Comparison of ENCODE assay signal across 25 cellular contexts in the genomic region with DNA sequence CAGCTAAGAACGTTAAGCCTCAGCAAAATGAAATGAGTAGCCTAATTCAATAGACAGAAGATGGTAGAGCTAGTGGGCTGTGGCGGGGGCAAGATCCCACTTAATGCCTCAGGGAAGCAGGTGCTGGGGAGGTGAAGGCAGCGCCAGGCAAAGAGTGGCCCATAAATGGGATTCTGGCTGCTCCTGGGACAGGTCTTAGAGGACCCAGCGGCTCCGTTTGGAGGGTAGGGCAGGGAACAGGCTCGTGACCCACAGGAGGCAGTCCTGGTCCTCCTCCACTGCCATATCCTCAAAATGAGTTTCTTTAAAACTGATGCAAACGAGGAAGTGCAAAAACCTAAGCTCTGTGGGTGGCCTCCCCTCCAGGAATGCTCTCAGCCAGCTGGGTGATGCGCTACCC. TPM values are rescaled to one million over a fixed set of nuclear protein-coding genes. Genes with fewer than 3 reads are reported as not detected.
A peak's percentile ranks its signal among the peaks of the same experiment; 100 is the strongest.
DNase-seq lines count a peak whose midpoint lies in the region; ATAC-seq and TF ChIP-seq lines count a peak whose summit lies in the region.
"Had no signal": no experiment of that assay in that cellular context is flagged by ENCODE, and none has a peak within 500 bp of the region (broad histone marks: within the 10 kb centered on the region; RNA-seq: fewer than 3 reads in every experiment).

No MANE protein-coding gene starts in this region.

- no peak overlapping the region for H3K4ac ChIP-seq in H9 (ENCODE audit: low read depth, low read length)

- no peaks in the 10 kb centered on the region; a peak in 1 of 7 replicates for H3K36me3 Mint-ChIP-seq in H9 (ENCODE audit: insufficient read depth in 1 of 3, low read depth in 3 of 3)
- H3K36me3 Mint-ChIP-seq: CD4-positive, alpha-beta memory T cell had no signal

- no peak overlapping the region for H3K4me3 Mint-ChIP-seq in H9
- H3K4me3 Mint-ChIP-seq: CD4-positive, alpha-beta memory T cell had no signal

- no peak overlapping the region for H4K8ac ChIP-seq in H9 (replicated peaks; ENCODE audit: insufficient read length, low read depth, low read length)

- no peak overlapping the region for H3T11ph ChIP-seq in H9 (ENCODE audit: low read length)

- H3K4me2 ChIP-seq in H9 (ENCODE audit: insufficient read depth, insufficient read length, low read length) (no peak overlapping the region), osteoblast (ENCODE audit: insufficient read depth, low read length) (no peak overlapping the region)
- H3K4me2 ChIP-seq: PC-9 had no signal

- H3K9me3 ChIP-seq in H9 (ENCODE audit: control insufficient read depth, low read depth, low read length) = no peaks in the 10 kb centered on the region
- H3K9me3 ChIP-seq in osteoblast (ENCODE audit: low read depth, low read length) = no peaks in the 10 kb centered on the region
- H3K9me3 ChIP-seq: SJSA1 had no signal

- no peaks in the 10 kb centered on the region for H3K9me3 Mint-ChIP-seq in H9
- H3K9me3 Mint-ChIP-seq: CD4-positive, alpha-beta memory T cell had no signal

- H4K5ac ChIP-seq in H9 (ENCODE audit: insufficient read length, low read depth, low read length) = no peak overlapping the region

- H3K23me2 ChIP-seq in H9 (ENCODE audit: insufficient read length, low read depth, low read length, poor library complexity, severe bottlenecking) = no peaks in the 10 kb centered on the region

- H2BK15ac ChIP-seq in H9 (ENCODE audit: low read depth, low read length) = no peak overlapping the region

- no peak for TF ChIP-seq CTCF in H9 (conservative IDR thresholded peaks at IDR 0.05)
- TF ChIP-seq CTCF in coronary artery (IDR thresholded peaks at IDR 0.05) = no peak
- TF ChIP-seq CTCF in osteoblast (IDR thresholded peaks at IDR 0.05; ENCODE audit: extremely low read depth, low read depth, low read length) = no peak

- H4K20me1 ChIP-seq in H9 (ENCODE audit: control insufficient read depth, insufficient read depth, insufficient read length) (no peaks in the 10 kb centered on the region), osteoblast (ENCODE audit: insufficient read depth, low read length) (no peaks in the 10 kb centered on the region)

- peaks cover 12% of the 10 kb centered on the region for H3K27me3 Mint-ChIP-seq in H9 (ENCODE audit: low read depth)

- H2BK5ac ChIP-seq in H9 (ENCODE audit: insufficient read length, low read length) = no peak overlapping the region

- no peak overlapping the region for H4K91ac ChIP-seq in H9 (ENCODE audit: insufficient read length, low read depth, low read length)

- no peak overlapping the region for H3K56ac ChIP-seq in H9 (ENCODE audit: insufficient read length, low read depth, low read length)

- no peak overlapping the region for H3K4me3 ChIP-seq in coronary artery
- H3K4me3 ChIP-seq in osteoblast (ENCODE audit: insufficient read depth, low read length) = no peak overlapping the region
- H3K4me3 ChIP-seq: GM23248, PC-9, SJSA1 had no signal

- no peaks in the 10 kb centered on the region for H3K79me2 ChIP-seq in H9 (ENCODE audit: insufficient read depth, low read length)
- no peaks in the 10 kb centered on the region for H3K79me2 ChIP-seq in osteoblast (ENCODE audit: insufficient read depth, low read length)

- H3K27ac ChIP-seq in H9 (ENCODE audit: insufficient read length, low read depth, low read length) (no peak overlapping the region), coronary artery (no peak overlapping the region), osteoblast (ENCODE audit: low read depth, low read length) (no peak overlapping the region)
- H3K27ac ChIP-seq: GM23248, HL-60, PC-9, SJSA1 had no signal

- H3K79me1 ChIP-seq in H9 (ENCODE audit: insufficient read depth, low read depth, low read length, poor library complexity, severe bottlenecking) = no peaks in the 10 kb centered on the region

- H3K36me3 ChIP-seq in osteoblast (ENCODE audit: insufficient read depth, low read length) = no peaks in the 10 kb centered on the region
- H3K36me3 ChIP-seq: SJSA1 had no signal

- no peak overlapping the region for H3K23ac ChIP-seq in H9 (ENCODE audit: insufficient read length, low read depth, low read length)

- H3K27me3 ChIP-seq in H9 (ENCODE audit: insufficient read depth, low read length) (no peaks in the 10 kb centered on the region), osteoblast (ENCODE audit: insufficient read depth, low read length) (peaks cover 2% of the 10 kb centered on the region)

- no peak overlapping the region for H3K18ac ChIP-seq in H9 (ENCODE audit: insufficient read length, low read depth, low read length)

- H3K27ac Mint-ChIP-seq in H9 = no peak overlapping the region; a peak in 1 of 7 replicates

- no peak overlapping the region for H2BK20ac ChIP-seq in H9 (ENCODE audit: low read depth, low read length, poor library complexity, severe bottlenecking)

- peak; percentile 50 for DNase-seq in activated CD8-positive, alpha-beta memory T cell treated with anti-CD3 and anti-CD28 coated beads for 24 hours
- no peak for DNase-seq in activated CD8-positive, alpha-beta memory T cell treated with anti-CD3 and anti-CD28 coated beads, Interleukin-2, amount 50 U/mL, for 4 hours
- DNase-seq in H9 = peak; percentile 24
- peak; percentile 61 for DNase-seq in coronary artery (ENCODE audit: low spot score)
- peak; percentile 58 for DNase-seq in osteoblast (ENCODE audit: insufficient read length, low spot score, missing footprints)
- DNase-seq in NCI-H526 treated with DMSO at 0.1 percent for 48 hours (lab: John Stamatoyannopoulos, UW) = no peak
- DNase-seq: AML-193; C1 segment of cervical spinal cord; CD4-positive, alpha-beta memory T cell; COR-L47; DMS53; GM23248; HCEC 1CT; NCI-H2029; NCI-H2171; NCI-H226; NCI-H510A; PC-9; Right ventricle myocardium superior had no signal

- H3K4me1 ChIP-seq in H9 (ENCODE audit: insufficient read depth, low read length) (no peaks in the 10 kb centered on the region), osteoblast (ENCODE audit: insufficient read depth, low read length) (no peaks in the 10 kb centered on the region)
- H3K4me1 ChIP-seq: SJSA1 had no signal

- H2AFZ ChIP-seq in H9 (ENCODE audit: low read length) (no peak overlapping the region), osteoblast (ENCODE audit: low read length) (no peak overlapping the region)
- H2AFZ ChIP-seq: GM23248, PC-9 had no signal

- no peak for ATAC-seq in HG02642 (IDR thresholded peaks at IDR 0.05; ENCODE audit: poor library complexity, unreplicated experiment)

- H3K14ac ChIP-seq in H9 (ENCODE audit: insufficient read depth, low read length) = no peak overlapping the region; the same call in 1 of the 2 replicates

- H3K4me1 Mint-ChIP-seq in H9 = peaks cover 29 to 33% of the 10 kb centered on the region in 2 experiments

- no CpG with 5 or more reads among the region's 8 CpGs for WGBS in H9 (ENCODE audit: extremely low coverage, insufficient read length, low lambda C conversion rate)

- H2AK5ac ChIP-seq in H9 (ENCODE audit: insufficient read length, low read length) = no peak overlapping the region

- no peak overlapping the region for H2BK12ac ChIP-seq in H9 (ENCODE audit: insufficient read length, low read depth, low read length)

- H2BK120ac ChIP-seq in H9 (ENCODE audit: low read depth, low read length, poor library complexity, severe bottlenecking) = no peak overlapping the region

- no peak overlapping the region for H3K9ac ChIP-seq in H9 (ENCODE audit: extremely low read depth, insufficient read length, low read length)
- H3K9ac ChIP-seq: GM23248 had no signal

RNA-seq across cellular contexts. Expression of a gene that starts 32.7 kb away (rescaled TPM):
- total RNA-seq in H9 (2021) (9.4 and 9.6 TPM in 2 replicates), osteoblast (29.8 and 31.1 TPM in 2 replicates)

RNA-seq across cellular contexts. Expression of a gene that starts 33.7 kb away (rescaled TPM):
- 0.85 and 1.0 TPM in 2 replicates for total RNA-seq in H9 (2021)
- total RNA-seq in osteoblast = not detected in 2 replicates
- total RNA-seq: CD4-positive, alpha-beta memory T cell; Daoy; G401; GM23248; PC-9; RPMI7951; SJSA1 had no signal

Comparison
In these comparisons a context has a peak if more than half of its experiments do, and no peak if none do; other contexts are left out.
1. DNase-seq: peak in activated CD8-positive, alpha-beta memory T cell treated with anti-CD3 and anti-CD28 coated beads for 24 hours (single experiment), H9 (single experiment), coronary artery (single experiment) and osteoblast (single experiment); none in activated CD8-positive, alpha-beta memory T cell treated with anti-CD3 and anti-CD28 coated beads, Interleukin-2, amount 50 U/mL, for 4 hours (single experiment) and NCI-H526 treated with DMSO at 0.1 percent for 48 hours (single experiment).